ENCODE assay signal across 9 cellular contexts in the genomic region with DNA sequence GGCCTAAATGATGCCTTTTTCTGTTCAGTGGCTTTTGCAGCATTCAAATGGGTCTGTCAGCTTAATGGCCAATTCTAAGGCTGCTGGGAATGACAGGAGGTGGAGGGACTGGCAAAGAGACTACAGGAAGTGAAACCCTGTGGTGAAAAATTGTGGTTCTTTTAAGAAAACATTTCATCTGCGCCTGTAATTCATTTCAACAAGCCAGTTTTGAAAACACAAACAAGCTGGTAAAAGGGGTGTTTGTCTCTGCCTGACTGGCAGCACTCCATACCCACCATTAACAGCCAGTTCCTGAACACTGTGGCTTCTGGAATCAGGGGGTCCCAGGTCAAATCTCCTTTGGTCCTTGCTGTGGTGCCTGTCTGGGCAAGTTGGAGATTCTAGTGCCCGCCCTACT. TPM values are rescaled to one million over a fixed set of nuclear protein-coding genes. Genes with fewer than 3 reads are reported as not detected.
A peak's percentile ranks its signal among the peaks of the same experiment; 100 is the strongest.
DNase-seq lines count a peak whose midpoint lies in the region; FAIRE-seq and TF ChIP-seq lines count a peak whose summit lies in the region.
"Had no signal": no experiment of that assay in that cellular context is flagged by ENCODE, and none has a peak within 500 bp of the region (broad histone marks: within the 10 kb centered on the region; RNA-seq: fewer than 3 reads in every experiment).

No MANE protein-coding gene starts in this region.

- H2AFZ ChIP-seq in endothelial cell of umbilical vein (ENCODE audit: low read depth, low read length) = no peak overlapping the region

- dilution Hi-C loops in endothelial cell of umbilical vein (cut with MboI; ENCODE audit: extremely low pct_ligation_motif_present, low sequenced_read_pairs) = no loop called here

- peaks cover 35% of the 10 kb centered on the region for H3K4me1 ChIP-seq in DOHH2 (ENCODE audit: control insufficient read depth, low read length)
- H3K4me1 ChIP-seq in endothelial cell of umbilical vein (ENCODE audit: control insufficient read depth, extremely low read depth, insufficient read depth, low read length) = peaks cover 20% of the 10 kb centered on the region
- peaks cover 18% of the 10 kb centered on the region for H3K4me1 ChIP-seq in BE2C

- peak overlapping the region; percentile 17; the same call in 1 of the 2 replicates for H3K27ac ChIP-seq in DOHH2 (ENCODE audit: low read depth, low read length)
- H3K27ac ChIP-seq in endothelial cell of umbilical vein (ENCODE audit: insufficient read depth, low read depth, low read length) = no peak overlapping the region
- no peak overlapping the region for H3K27ac ChIP-seq in coronary artery

- H3F3A ChIP-seq in DOHH2 (ENCODE audit: control insufficient read depth, insufficient read depth) = no peaks in the 10 kb centered on the region

- no peaks in the 10 kb centered on the region for H4K20me1 ChIP-seq in DOHH2 (ENCODE audit: control insufficient read depth, insufficient read depth, low read depth, low read length)
- H4K20me1 ChIP-seq in endothelial cell of umbilical vein (replicated peaks; ENCODE audit: control insufficient read depth, extremely low read depth, insufficient read depth, low read length) = no peaks in the 10 kb centered on the region

- no peaks in the 10 kb centered on the region for H3K9me2 ChIP-seq in DOHH2 (replicated peaks; ENCODE audit: control insufficient read depth, low read length)

- H3K4me2 ChIP-seq in DOHH2 (ENCODE audit: low read length) = peak overlapping the region; percentile 17
- no peak overlapping the region for H3K4me2 ChIP-seq in endothelial cell of umbilical vein (ENCODE audit: insufficient read depth, low read length)

- no peaks in the 10 kb centered on the region for H3K9me1 ChIP-seq in endothelial cell of umbilical vein (replicated peaks; ENCODE audit: control insufficient read depth, extremely low read depth, insufficient read depth, low read length)

- no peak for TF ChIP-seq POLR2A in endothelial cell of umbilical vein (IDR thresholded peaks at IDR 0.05; ENCODE audit: low read depth, low read length)

- peak; percentile 37 for FAIRE-seq in endothelial cell of umbilical vein (lab: Jason Lieb, UNC)

- H3K79me2 ChIP-seq in DOHH2 (ENCODE audit: control insufficient read depth, low read length) (peaks cover 7% of the 10 kb centered on the region), endothelial cell of umbilical vein (ENCODE audit: control insufficient read depth, insufficient read depth, low read length) (no peaks in the 10 kb centered on the region)

- H3K27me3 ChIP-seq in DOHH2 (ENCODE audit: control insufficient read depth, low read length) (no peaks in the 10 kb centered on the region), endothelial cell of umbilical vein (ENCODE audit: control insufficient read depth in 2 of 2, insufficient read depth in 2 of 2, low read length in 2 of 2) (peaks cover 5 to 11% of the 10 kb centered on the region in 2 experiments), BE2C (no peaks in the 10 kb centered on the region)

- H3K36me3 ChIP-seq in DOHH2 (ENCODE audit: control insufficient read depth, low read length) (peaks cover 3% of the 10 kb centered on the region; the same call in 1 of the 2 replicates), endothelial cell of umbilical vein (ENCODE audit: control insufficient read depth in 2 of 2, extremely low read depth in 1 of 2, insufficient read depth in 2 of 2, low read length in 2 of 2) (no peaks in the 10 kb centered on the region), BE2C (no peaks in the 10 kb centered on the region)

- H3K4me3 ChIP-seq in DOHH2 (ENCODE audit: low read length) (no peak overlapping the region; the same call in 1 of the 2 replicates), endothelial cell of umbilical vein (replicated peaks in 1 of 3; ENCODE audit: insufficient read depth in 1 of 3, low read depth in 1 of 3, low read length in 3 of 3) (no peak overlapping the region), coronary artery (no peak overlapping the region), BE2C (ENCODE audit: low read depth, low read length) (no peak overlapping the region)

- POLR2A ChIA-PET in endothelial cell of umbilical vein (lab: Charles Lee) = interaction anchor here (0.5 kb wide), 1 partner anchor 9 kb away, joined by 5 read pairs; no protein-coding TSS in a partner anchor

- DNase-seq in GM20000 (ENCODE audit: low spot score) = peak; percentile 71
- DNase-seq in NCI-H146 (lab: John Stamatoyannopoulos, UW) = peak; percentile 28
- no peak for DNase-seq in endothelial cell of umbilical vein (ENCODE audit: low read depth, low spot score)
- DNase-seq in coronary artery (ENCODE audit: low spot score) = no peak
- no peak for DNase-seq in NCI-H1417 (lab: John Stamatoyannopoulos, UW)
- no peak for DNase-seq in BE2C
- no peak for DNase-seq in stimulated activated CD4-positive, alpha-beta T cell treated with anti-CD3 and anti-CD28 coated beads, Interleukin-12 subunit alpha, Interleukin-12 subunit beta, amount 100 ng/mL, for 4 hours
- DNase-seq: activated CD4-positive, CD25-positive, alpha-beta regulatory T cell treated with anti-CD3 and anti-CD28 coated beads, Interleukin-2, amount 50 U/mL, for 72 hours had no signal

- H3K9me3 ChIP-seq in DOHH2 (ENCODE audit: control insufficient read depth, insufficient read depth, low read length) (no peaks in the 10 kb centered on the region; the same call in 1 of the 2 replicates), endothelial cell of umbilical vein (replicated peaks; ENCODE audit: control insufficient read depth, insufficient read depth, low read length) (no peaks in the 10 kb centered on the region), BE2C (no peaks in the 10 kb centered on the region)

- CTCF ChIA-PET in endothelial cell of umbilical vein (lab: Charles Lee) = interaction anchor here (1.3 to 7.5 kb wide), 2 partner anchors 20 to 168 kb away, joined by 6 to 48 read pairs; no protein-coding TSS in a partner anchor

- BruUV-seq in endothelial cell of umbilical vein (replicated peaks; lab: Mats Ljungman, UMichigan) = no TSS peak

- intact Hi-C loops in endothelial cell of umbilical vein (cut with micrococcal nuclease) = no loop called here

- TF ChIP-seq CTCF in DOHH2 (IDR thresholded peaks at IDR 0.05; ENCODE audit: low read depth, low read length, poor library complexity, severe bottlenecking) = no peak
- TF ChIP-seq CTCF in GM20000 (IDR thresholded peaks at IDR 0.05; ENCODE audit: extremely low read depth, missing control alignments) = no peak
- TF ChIP-seq CTCF in endothelial cell of umbilical vein (IDR thresholded peaks at IDR 0.05; ENCODE audit: extremely low read depth in 1 of 2, insufficient read depth in 1 of 2, low read depth in 1 of 2, low read length in 2 of 2) = no peak
- TF ChIP-seq CTCF in coronary artery (IDR thresholded peaks at IDR 0.05) = no peak
- TF ChIP-seq CTCF in BE2C (IDR thresholded peaks at IDR 0.05; ENCODE audit: low read depth, low read length) = no peak

- no peak overlapping the region for H3K9ac ChIP-seq in endothelial cell of umbilical vein (replicated peaks; ENCODE audit: extremely low read depth, insufficient read depth, low read length)

TF ChIP-seq in endothelial cell of umbilical vein, 7 proteins besides CTCF, POLR2A, EP300 and RAD21:
- TF ChIP-seq GATA2 (IDR thresholded peaks at IDR 0.05; ENCODE audit: insufficient read depth, insufficient read length, low read depth, low read length) (no peak), JUN (IDR thresholded peaks at IDR 0.05; ENCODE audit: borderline replicate concordance, insufficient read depth, insufficient read length, low read depth) (no peak), FOS (IDR thresholded peaks at IDR 0.05; ENCODE audit: borderline replicate concordance, insufficient read depth, low read length) (no peak), EZH2 (IDR thresholded peaks at IDR 0.05; ENCODE audit: borderline replicate concordance, low read depth, low read length, severe bottlenecking) (no peak), POLR2AphosphoS5 (IDR thresholded peaks at IDR 0.05; ENCODE audit: insufficient read depth, low read depth, low read length) (no peak), MYC (IDR thresholded peaks at IDR 0.05; ENCODE audit: low read depth, low read length) (no peak)
- TF ChIP-seq, protein P1, sequence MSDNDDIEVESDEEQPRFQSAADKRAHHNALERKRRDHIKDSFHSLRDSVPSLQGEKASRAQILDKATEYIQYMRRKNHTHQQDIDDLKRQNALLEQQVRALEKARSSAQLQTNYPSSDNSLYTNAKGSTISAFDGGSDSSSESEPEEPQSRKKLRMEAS (IDR thresholded peaks at IDR 0.05; ENCODE audit: insufficient read depth, insufficient read length) = no peak

RNA-seq across cellular contexts. Expression of gene KDM8, which starts 3.6 kb away (rescaled TPM):
- 8.4 and 8.9 TPM in 2 replicates for total RNA-seq in endothelial cell of umbilical vein
- polyA plus RNA-seq in endothelial cell of umbilical vein = 5.1 TPM in 2 replicates
- 4.0 and 4.6 TPM in 2 replicates for polyA plus RNA-seq in endothelial cell of umbilical vein (2011; cell fraction: cytosol; rRNA removed)
- 14.0 and 15.0 TPM in 2 replicates for polyA plus RNA-seq in endothelial cell of umbilical vein (2011; cell fraction: nucleus; rRNA removed)
- polyA plus RNA-seq in endothelial cell of umbilical vein (2012) = 2.7 and 4.2 TPM in 2 replicates
- polyA minus RNA-seq in endothelial cell of umbilical vein = 6.4 and 24.7 TPM in 2 replicates
- 2.8 TPM for polyA minus RNA-seq in endothelial cell of umbilical vein (2011; cell fraction: cytosol; rRNA and poly(A)+ RNA removed)
- polyA minus RNA-seq in endothelial cell of umbilical vein (2011; cell fraction: nucleus; rRNA and poly(A)+ RNA removed) = 12.1 and 13.0 TPM in 2 replicates
- 18.1 TPM for polyA plus RNA-seq in BE2C (2012; ENCODE audit: insufficient read depth, insufficient read length, low read depth)

Comparison
In these comparisons a context has a peak if more than half of its experiments do, and no peak if none do; other contexts are left out.
1. DNase-seq: peak in GM20000 (single experiment) and NCI-H146 (single experiment); none in endothelial cell of umbilical vein (single experiment), coronary artery (single experiment), NCI-H1417 (0 of 3), BE2C (single experiment) and stimulated activated CD4-positive, alpha-beta T cell treated with anti-CD3 and anti-CD28 coated beads, Interleukin-12 subunit alpha, Interleukin-12 subunit beta, amount 100 ng/mL, for 4 hours (single experiment).